8 cellular contexts compared by ENCODE assay signal in genomic region chr15:78422571-78423340, GRCh38. TPM values are rescaled to one million over a fixed set of nuclear protein-coding genes. Genes with fewer than 3 reads are reported as not detected.
A peak's percentile ranks its signal among the peaks of the same experiment; 100 is the strongest.
DNase-seq lines count a peak whose midpoint lies in the region; ATAC-seq lines count a peak whose summit lies in the region.

No MANE protein-coding gene starts in this region.

- H3K4me3 Mint-ChIP-seq in CD4-positive, CD25-positive, alpha-beta regulatory T cell: no peak overlapping the region
- H3K4me3 Mint-ChIP-seq in effector memory CD8-positive, alpha-beta T cell: no peak overlapping the region

- H3K27me3 Mint-ChIP-seq in CD4-positive, CD25-positive, alpha-beta regulatory T cell: peaks cover 32% of the 10 kb centered on the region
- peaks cover 9 to 45% of the 10 kb centered on the region in 2 donors for H3K27me3 Mint-ChIP-seq in effector memory CD8-positive, alpha-beta T cell

- ATAC-seq in CD4-positive, CD25-positive, alpha-beta regulatory T cell (ENCODE audit: low read depth in 2 of 2): peak; percentile 82 to 85
- peak; percentile 45 for ATAC-seq in HG03432 (IDR thresholded peaks at IDR 0.05; ENCODE audit: unreplicated experiment)
- ATAC-seq in effector memory CD8-positive, alpha-beta T cell (replicated peaks): peak; percentile 89

- peaks cover 3% of the 10 kb centered on the region for H3K27me3 ChIP-seq in CD4-positive, CD25-positive, alpha-beta regulatory T cell (ENCODE audit: control insufficient read depth, insufficient read depth, low read length)

- no peak overlapping the region for H3K27ac Mint-ChIP-seq in CD4-positive, CD25-positive, alpha-beta regulatory T cell
- H3K27ac Mint-ChIP-seq in effector memory CD8-positive, alpha-beta T cell: no peak overlapping the region

- no peak overlapping the region for H3K27ac ChIP-seq in CD4-positive, CD25-positive, alpha-beta regulatory T cell (ENCODE audit: insufficient read depth, low read length, poor library complexity, severe bottlenecking)

- no peaks in the 10 kb centered on the region for H3K36me3 Mint-ChIP-seq in CD4-positive, CD25-positive, alpha-beta regulatory T cell
- H3K36me3 Mint-ChIP-seq in effector memory CD8-positive, alpha-beta T cell (ENCODE audit: insufficient read depth): no peaks in the 10 kb centered on the region

- no peaks in the 10 kb centered on the region for H3K4me1 ChIP-seq in CD4-positive, CD25-positive, alpha-beta regulatory T cell (ENCODE audit: control insufficient read depth, insufficient read depth, low read length, poor library complexity, severe bottlenecking)

- H3K9me3 Mint-ChIP-seq in CD4-positive, CD25-positive, alpha-beta regulatory T cell: no peaks in the 10 kb centered on the region
- H3K9me3 Mint-ChIP-seq in effector memory CD8-positive, alpha-beta T cell: no peaks in the 10 kb centered on the region

- H3K9me3 ChIP-seq in CD4-positive, CD25-positive, alpha-beta regulatory T cell (ENCODE audit: control insufficient read depth in 2 of 2, low read length in 2 of 2): no peaks in the 10 kb centered on the region

- peak; percentile 40 to 70 (median 58) for DNase-seq in CD4-positive, CD25-positive, alpha-beta regulatory T cell
- DNase-seq in NOMO-1 (lab: John Stamatoyannopoulos, UW; ENCODE audit: unreplicated experiment in 2 of 2): peak; percentile 64 to 80
- peak; percentile 11 to 48 for DNase-seq in activated CD8-positive, alpha-beta memory T cell treated with anti-CD3 and anti-CD28 coated beads for 1 hour (ENCODE audit: extremely low read depth in 1 of 2, low read depth in 1 of 2)
- peak; percentile 51 to 64 (median 55) for DNase-seq in effector memory CD8-positive, alpha-beta T cell
- DNase-seq in midbrain (lab: John Stamatoyannopoulos, UW): peak; percentile 66
- peak; percentile 22 to 45 for DNase-seq in stimulated activated CD8-positive, alpha-beta memory T cell treated with anti-CD3 and anti-CD28 coated beads, Interleukin-7, amount 100 ng/mL, for 1 hour (ENCODE audit: low read depth in 2 of 2)
- DNase-seq in NCI-H1048 (lab: John Stamatoyannopoulos, UW): no peak

- H3K4me1 Mint-ChIP-seq in CD4-positive, CD25-positive, alpha-beta regulatory T cell: peaks cover 7 to 14% (median 10%) of the 10 kb centered on the region in 4 donors
- peaks cover 0 to 5% of the 10 kb centered on the region in 2 donors for H3K4me1 Mint-ChIP-seq in effector memory CD8-positive, alpha-beta T cell (ENCODE audit: low read depth in 2 of 2)

- no peaks in the 10 kb centered on the region for H3K36me3 ChIP-seq in CD4-positive, CD25-positive, alpha-beta regulatory T cell (ENCODE audit: control insufficient read depth, insufficient read depth, low read length)

- H3K4me3 ChIP-seq in CD4-positive, CD25-positive, alpha-beta regulatory T cell (ENCODE audit: low read depth, low read length): no peak overlapping the region

RNA-seq across cellular contexts. Expression of gene IREB2, which starts 15.3 kb away (rescaled TPM):
- total RNA-seq in CD4-positive, CD25-positive, alpha-beta regulatory T cell: 58.3 TPM
- 10 to 100 TPM; 16.3 to 19.2 (median 18.5) TPM for polyA plus RNA-seq in CD4-positive, CD25-positive, alpha-beta regulatory T cell
